ENCODE assay signal across 9 cellular contexts in the genomic region with DNA sequence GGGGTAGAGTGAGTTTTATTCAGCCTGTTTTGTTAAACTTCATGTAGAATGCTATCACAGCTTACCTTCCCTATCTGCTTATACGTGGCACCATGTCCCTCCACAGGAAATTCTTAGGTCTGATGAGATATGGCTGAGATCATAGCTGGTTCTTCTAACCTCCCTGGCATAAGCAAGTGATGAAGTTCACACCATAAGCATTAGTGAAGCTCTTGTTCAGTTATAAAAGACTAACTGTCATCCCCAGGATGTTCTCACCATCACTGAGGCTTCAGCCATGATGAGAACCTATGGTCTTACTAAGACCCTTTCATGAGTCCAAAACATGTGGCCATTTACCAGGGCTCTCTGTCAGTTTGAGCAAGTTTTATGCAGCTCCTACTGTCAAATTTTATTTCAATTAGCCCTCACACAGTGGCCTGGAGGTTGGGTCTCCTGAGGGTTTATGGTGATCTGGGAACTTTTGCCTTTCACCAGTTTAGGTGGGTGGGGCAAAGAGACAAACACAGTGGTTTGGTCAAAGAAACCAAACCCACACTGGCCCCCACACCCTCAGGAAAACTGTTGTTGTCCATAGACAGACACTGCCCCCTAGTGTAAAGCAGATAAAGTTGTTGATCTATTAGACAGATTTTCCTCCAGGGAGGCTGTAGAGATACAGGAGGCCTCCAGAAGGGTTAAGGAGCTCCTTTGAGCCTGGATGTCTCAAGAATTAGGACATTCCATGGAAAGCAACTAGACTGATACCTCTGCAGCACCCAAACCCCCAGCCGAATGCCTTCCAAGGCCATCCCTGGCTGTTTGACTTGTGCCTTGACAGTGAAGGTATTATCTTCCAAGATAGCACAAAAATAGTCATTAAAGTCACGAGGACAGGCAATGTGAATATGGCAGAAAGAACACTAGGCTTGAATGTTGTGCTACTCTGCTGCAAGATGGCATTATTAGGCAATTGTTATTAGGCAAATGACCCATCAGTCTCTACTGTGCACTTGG. TPM values are rescaled to one million over a fixed set of nuclear protein-coding genes. Genes with fewer than 3 reads are reported as not detected.
DNase-seq lines count a peak whose midpoint lies in the region; ATAC-seq, FAIRE-seq and TF ChIP-seq lines count a peak whose summit lies in the region.
"Had no signal": no experiment of that assay in that cellular context is flagged by ENCODE, and none has a peak within 500 bp of the region (broad histone marks: within the 10 kb centered on the region; RNA-seq: fewer than 3 reads in every experiment).

No MANE protein-coding gene starts in this region.

- FAIRE-seq in GM18507 (lab: Jason Lieb, UNC): peak; percentile 56

- intact Hi-C loops in activated CD8-positive, alpha-beta T cell treated with anti-CD3 and anti-CD28 coated beads for 36 hours (cut with micrococcal nuclease): loop anchor here (5.0 kb wide), 1 partner anchor 174 kb away; no protein-coding TSS in a partner anchor

- no peak overlapping the region for H3K27ac Mint-ChIP-seq in activated CD8-positive, alpha-beta T cell treated with anti-CD3 and anti-CD28 coated beads for 36 hours

- POLR2A ChIA-PET in activated CD8-positive, alpha-beta T cell treated with anti-CD3 and anti-CD28 coated beads for 36 hours (lab: Charles Lee): interaction anchor here (1.0 kb wide), 1 partner anchor 10 kb away, joined by 3 read pairs; no protein-coding TSS in a partner anchor

- CTCF ChIA-PET in activated CD8-positive, alpha-beta T cell treated with anti-CD3 and anti-CD28 coated beads for 36 hours (lab: Charles Lee): interaction anchor here (0.6 to 3.1 kb wide), 35 partner anchors 9 to 809 kb away, joined by 3 to 32 read pairs (median 3); no protein-coding TSS in a partner anchor

- H3K27me3 Mint-ChIP-seq in activated CD8-positive, alpha-beta T cell treated with anti-CD3 and anti-CD28 coated beads for 36 hours: peaks cover 21% of the 10 kb centered on the region

- TF ChIP-seq CTCF in C4-2B (conservative IDR thresholded peaks at IDR 0.05): peak; percentile 86
- TF ChIP-seq CTCF in activated CD8-positive, alpha-beta T cell treated with anti-CD3 and anti-CD28 coated beads for 36 hours (IDR thresholded peaks at IDR 0.05): peak; percentile 63

- DNase-seq in GM18507 (ENCODE audit: extremely low spot score, insufficient read length, low read depth) (no peak), NCI-H1105 treated with DMSO at 0.1 percent for 48 hours (lab: John Stamatoyannopoulos, UW) (peak; percentile 43), glomerular visceral epithelial cell (ENCODE audit: extremely low spot score) (peak; percentile 30), putamen (ENCODE audit: low spot score) (peak; percentile 66)
- peak; percentile 18 for DNase-seq in activated CD8-positive, alpha-beta T cell treated with anti-CD3 and anti-CD28 coated beads for 36 hours
- DNase-seq in stimulated activated CD4-positive, alpha-beta T cell treated with anti-CD3 and anti-CD28 coated beads, Interleukin-4, amount 100 ng/mL, for 4 hours: no peak

- H3K4me3 Mint-ChIP-seq in activated CD8-positive, alpha-beta T cell treated with anti-CD3 and anti-CD28 coated beads for 36 hours: no peak overlapping the region

- H3K27ac ChIP-seq in C4-2B: no peak overlapping the region

- peak; percentile 53 for ATAC-seq in activated CD8-positive, alpha-beta T cell treated with anti-CD3 and anti-CD28 coated beads for 36 hours
- no peak for ATAC-seq in GM21786 (IDR thresholded peaks at IDR 0.05; ENCODE audit: unreplicated experiment)

- H3K9me3 Mint-ChIP-seq in activated CD8-positive, alpha-beta T cell treated with anti-CD3 and anti-CD28 coated beads for 36 hours: no peaks in the 10 kb centered on the region
- H3K9me3 Mint-ChIP-seq: IgD-negative memory B cell had no signal

- peaks cover 4% of the 10 kb centered on the region for H3K4me1 Mint-ChIP-seq in activated CD8-positive, alpha-beta T cell treated with anti-CD3 and anti-CD28 coated beads for 36 hours (ENCODE audit: low read depth)

- no peaks in the 10 kb centered on the region for H3K36me3 Mint-ChIP-seq in activated CD8-positive, alpha-beta T cell treated with anti-CD3 and anti-CD28 coated beads for 36 hours (ENCODE audit: low read depth)

RNA-seq across cellular contexts. Expression of gene SLC22A15, which starts 5.0 kb away (rescaled TPM):
- under 1 TPM; 0.07 to 0.25 TPM for total RNA-seq in activated CD8-positive, alpha-beta T cell treated with anti-CD3 and anti-CD28 coated beads for 36 hours

Comparison
In these comparisons a context has a peak if more than half of its experiments do, and no peak if none do; other contexts are left out.
1. DNase-seq: peak in NCI-H1105 treated with DMSO at 0.1 percent for 48 hours (single experiment), activated CD8-positive, alpha-beta T cell treated with anti-CD3 and anti-CD28 coated beads for 36 hours (single experiment), glomerular visceral epithelial cell (single experiment) and putamen (single experiment); none in GM18507 (single experiment) and stimulated activated CD4-positive, alpha-beta T cell treated with anti-CD3 and anti-CD28 coated beads, Interleukin-4, amount 100 ng/mL, for 4 hours (0 of 2).